ENCODE assay signal across 24 cellular contexts in the genomic region with DNA sequence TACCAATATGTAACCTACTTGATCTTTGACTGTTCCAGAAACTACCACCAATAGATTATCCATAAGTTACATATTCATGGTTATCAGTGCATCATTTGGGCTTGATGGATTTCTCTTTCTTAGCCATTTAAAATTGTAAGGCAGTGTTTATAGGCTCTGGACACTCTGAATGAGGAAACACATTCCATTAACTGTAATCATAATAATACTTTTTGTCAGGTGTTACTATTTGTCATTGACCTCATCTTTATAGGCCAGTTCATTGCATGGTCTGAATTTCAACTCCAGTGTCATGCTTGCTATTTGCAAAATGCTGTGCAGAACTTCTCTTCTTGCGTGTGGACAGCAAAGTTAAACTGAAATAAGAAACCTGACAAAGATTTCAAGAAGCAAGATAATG.
"Had no signal": no experiment of that assay in that cellular context is flagged by ENCODE, and none has a peak within 500 bp of the region (broad histone marks: within the 10 kb centered on the region; RNA-seq: fewer than 3 reads in every experiment).

No MANE protein-coding gene starts in this region.

- H3K4me3 ChIP-seq: colonic mucosa, heart right ventricle, left ventricle myocardium inferior, lower lobe of right lung, prostate gland, skin epidermis, testis, tibial nerve, upper lobe of right lung, vagina had no signal

- H3K27ac ChIP-seq: colonic mucosa, heart right ventricle, left ventricle myocardium inferior, lower lobe of right lung, parathyroid adenoma, prostate gland, skin epidermis, testis, tibial nerve, upper lobe of right lung, vagina had no signal

- H2AFZ ChIP-seq: parathyroid adenoma had no signal

- H3K9me3 ChIP-seq: colonic mucosa, heart right ventricle, left ventricle myocardium inferior, lower lobe of right lung, prostate gland, testis, tibial nerve, upper lobe of right lung, vagina had no signal

- DNase-seq: colonic mucosa; dermis blood vessel endothelial cell; endodermal cell; heart right ventricle; hypothalamus; islet precursor cell; left cardiac atrium; left ventricle myocardium inferior; lower lobe of right lung; mesenchymal stem cell; midbrain; occipital lobe; stimulated activated CD4-positive, alpha-beta T cell treated with anti-CD3 and anti-CD28 coated beads, Interleukin-2, amount 100 ng/mL, for 24 hours; stimulated activated CD4-positive, alpha-beta T cell treated with anti-CD3 and anti-CD28 coated beads, Interleukin-4, amount 100 ng/mL, for 4 hours; stimulated activated naive B cell treated with anti-CD40 and anti-IgM and Interleukin-4, amounts not matched to agents 10 μg/mL and 1 μg/mL and 100 μg/mL, for 72 hours; stimulated activated naive CD8-positive, alpha-beta T cell treated with anti-CD3 and anti-CD28 coated beads, Interleukin-15, amount 100 ng/mL, for 72 hours; testis; upper lobe of right lung had no signal

- H3K4me1 ChIP-seq: colonic mucosa, heart right ventricle, left ventricle myocardium inferior, lower lobe of right lung, prostate gland, testis, tibial nerve, upper lobe of right lung, vagina had no signal

- H3K36me3 ChIP-seq: colonic mucosa, heart right ventricle, left ventricle myocardium inferior, lower lobe of right lung, prostate gland, tibial nerve, upper lobe of right lung, vagina had no signal

- H3K27me3 ChIP-seq: colonic mucosa, heart right ventricle, testis, tibial nerve, upper lobe of right lung, vagina had no signal

- H3K9ac ChIP-seq: parathyroid adenoma had no signal

- ATAC-seq: heart right ventricle; left cardiac atrium; lower lobe of right lung; sciatic nerve; stimulated activated naive B cell treated with anti-CD40 and anti-IgM and Interleukin-4, amounts not matched to agents 10 μg/mL and 1 μg/mL and 100 μg/mL, for 72 hours; stimulated activated naive CD8-positive, alpha-beta T cell treated with anti-CD3 and anti-CD28 coated beads, Interleukin-15, amount 100 ng/mL, for 72 hours; upper lobe of right lung had no signal

- H3K79me2 ChIP-seq: parathyroid adenoma had no signal
